31 cellular contexts compared by ENCODE assay signal in genomic region chr1:45172764-45173163, GRCh38. TPM values are rescaled to one million over a fixed set of nuclear protein-coding genes. Genes with fewer than 3 reads are reported as not detected.
"Had no signal": no experiment of that assay in that cellular context is flagged by ENCODE, and none has a peak within 500 bp of the region (broad histone marks: within the 10 kb centered on the region; RNA-seq: fewer than 3 reads in every experiment).

No MANE protein-coding gene starts in this region.

- H3K9me3 Mint-ChIP-seq: activated B cell treated with CpG ODN at 0.5 μM for 24 hours; activated CD4-positive, alpha-beta memory T cell treated with anti-CD3 and anti-CD28 coated beads for 36 hours; activated naive CD4-positive, alpha-beta T cell treated with anti-CD3 and anti-CD28 coated beads for 36 hours; activated naive CD4-positive, alpha-beta T cell treated with anti-CD3 and anti-CD28 coated beads, Interleukin-2, amount 50 U/mL, for 72 hours; activated T-cell treated with anti-CD3 and anti-CD28 coated beads, Interleukin-2, amount 50 U/mL, for 4 hours; activated T-helper 1 cell treated with anti-CD3 and anti-CD28 coated beads, Interleukin-12 subunit alpha, Interleukin-12 subunit beta, Interleukin-2, Interleukin-4 antibody, amounts not matched to agents 30 ng/mL and 10 ng/mL and 1 ng/mL, durations not matched to agents 14 hours and 24 hours and 36 hours; T-helper 1 cell treated with Interleukin-12 subunit alpha and Interleukin-12 subunit beta and Interleukin-4 antibody, amounts not matched to agents 30 μg/mL and 1 μg/mL, for 36 hours; T-helper 2 cell treated with Interferon-gamma antibody and Interleukin-4, amounts not matched to agents 5 μg/mL and 100 μg/mL, for 36 hours had no signal

- FAIRE-seq: astrocyte, TTC549 had no signal

- H3K27ac Mint-ChIP-seq: activated B cell treated with CpG ODN at 0.5 μM for 24 hours; activated CD4-positive, alpha-beta memory T cell treated with anti-CD3 and anti-CD28 coated beads for 36 hours; activated naive CD4-positive, alpha-beta T cell treated with anti-CD3 and anti-CD28 coated beads for 36 hours; activated naive CD4-positive, alpha-beta T cell treated with anti-CD3 and anti-CD28 coated beads, Interleukin-2, amount 50 U/mL, for 72 hours; activated T-helper 1 cell treated with anti-CD3 and anti-CD28 coated beads, Interleukin-12 subunit alpha, Interleukin-12 subunit beta, Interleukin-2, Interleukin-4 antibody, amounts not matched to agents 30 ng/mL and 10 ng/mL and 1 ng/mL, durations not matched to agents 14 hours and 24 hours and 36 hours; T-helper 1 cell treated with Interleukin-12 subunit alpha and Interleukin-12 subunit beta and Interleukin-4 antibody, amounts not matched to agents 30 μg/mL and 1 μg/mL, for 36 hours; T-helper 2 cell treated with Interferon-gamma antibody and Interleukin-4, amounts not matched to agents 5 μg/mL and 100 μg/mL, for 36 hours had no signal

- H3K36me3 ChIP-seq: adrenal gland, breast epithelium, SJSA1 had no signal

- ATAC-seq: activated naive CD4-positive, alpha-beta T cell treated with anti-CD3 and anti-CD28 coated beads, Interleukin-2, amount 50 U/mL, for 72 hours; activated T-cell treated with anti-CD3 and anti-CD28 coated beads, Interleukin-2, amount 50 U/mL, for 4 hours; Panc1 had no signal

- H3K4me1 ChIP-seq: breast epithelium, SJSA1 had no signal

- H3K27me3 ChIP-seq: adrenal gland, body of pancreas, breast epithelium had no signal

- DNase-seq: activated B cell treated with CpG ODN at 0.5 μM for 24 hours; activated CD4-positive, alpha-beta memory T cell treated with anti-CD3 and anti-CD28 coated beads for 36 hours; activated CD4-positive, alpha-beta T cell treated with anti-CD3 and anti-CD28 coated beads for 4 hours; activated CD4-positive, alpha-beta T cell treated with anti-CD3 and anti-CD28 coated beads, Interleukin-2, amount 50 U/mL, for 1 hour; activated CD4-positive, CD25-positive, alpha-beta regulatory T cell treated with anti-CD3 and anti-CD28 coated beads, Interleukin-2, amount 50 U/mL, for 72 hours; activated CD8-positive, alpha-beta memory T cell treated with anti-CD3 and anti-CD28 coated beads, Interleukin-2, amount 50 U/mL, for 4 hours; activated gamma-delta T cell treated with Interleukin-2 at 50 U/mL for 16 hours; activated naive CD4-positive, alpha-beta T cell treated with anti-CD3 and anti-CD28 coated beads for 36 hours; activated T-cell treated with anti-CD3 and anti-CD28 coated beads for 4 hours; activated T-cell treated with anti-CD3 and anti-CD28 coated beads, Interleukin-2, amount 50 U/mL, for 4 hours; adrenal gland; MM.1S; NCI-H1092; NCI-H1436 treated with DMSO at 0.1 percent for 48 hours; NCI-H1694 treated with DMSO at 0.1 percent for 48 hours; NCI-H345; NCI-H526; NCI-H748 treated with DMSO at 0.1 percent for 48 hours; SK-N-SH had no signal

- H3K27me3 Mint-ChIP-seq: activated CD4-positive, alpha-beta memory T cell treated with anti-CD3 and anti-CD28 coated beads for 36 hours had no signal

- H3K4me3 Mint-ChIP-seq: activated B cell treated with CpG ODN at 0.5 μM for 24 hours; activated CD4-positive, alpha-beta memory T cell treated with anti-CD3 and anti-CD28 coated beads for 36 hours; activated naive CD4-positive, alpha-beta T cell treated with anti-CD3 and anti-CD28 coated beads for 36 hours; activated T-cell treated with anti-CD3 and anti-CD28 coated beads, Interleukin-2, amount 50 U/mL, for 4 hours; activated T-helper 1 cell treated with anti-CD3 and anti-CD28 coated beads, Interleukin-12 subunit alpha, Interleukin-12 subunit beta, Interleukin-2, Interleukin-4 antibody, amounts not matched to agents 30 ng/mL and 10 ng/mL and 1 ng/mL, durations not matched to agents 14 hours and 24 hours and 36 hours; T-helper 1 cell treated with Interleukin-12 subunit alpha and Interleukin-12 subunit beta and Interleukin-4 antibody, amounts not matched to agents 30 μg/mL and 1 μg/mL, for 36 hours; T-helper 2 cell treated with Interferon-gamma antibody and Interleukin-4, amounts not matched to agents 5 μg/mL and 100 μg/mL, for 36 hours had no signal

- H3K36me3 Mint-ChIP-seq: activated CD4-positive, alpha-beta memory T cell treated with anti-CD3 and anti-CD28 coated beads for 36 hours; activated naive CD4-positive, alpha-beta T cell treated with anti-CD3 and anti-CD28 coated beads, Interleukin-2, amount 50 U/mL, for 72 hours had no signal

- H3K27ac ChIP-seq: adrenal gland, breast epithelium, KMS-11, SJSA1 had no signal

- H3K9me3 ChIP-seq: adrenal gland, body of pancreas, SJSA1, SK-N-SH had no signal

- H3K4me3 ChIP-seq: adrenal gland, body of pancreas, breast epithelium, SJSA1 had no signal

- H3K9ac ChIP-seq: KMS-11, SK-N-SH had no signal

- H3K4me1 Mint-ChIP-seq: activated B cell treated with CpG ODN at 0.5 μM for 24 hours had no signal

- H3K4me2 ChIP-seq: KMS-11, SK-N-SH had no signal

RNA-seq across cellular contexts. Expression of gene ZSWIM5, which starts 33.6 kb away (rescaled TPM):
- total RNA-seq: RPMI7951 had no signal
